11 cellular contexts compared by ENCODE assay signal in the genomic region with DNA sequence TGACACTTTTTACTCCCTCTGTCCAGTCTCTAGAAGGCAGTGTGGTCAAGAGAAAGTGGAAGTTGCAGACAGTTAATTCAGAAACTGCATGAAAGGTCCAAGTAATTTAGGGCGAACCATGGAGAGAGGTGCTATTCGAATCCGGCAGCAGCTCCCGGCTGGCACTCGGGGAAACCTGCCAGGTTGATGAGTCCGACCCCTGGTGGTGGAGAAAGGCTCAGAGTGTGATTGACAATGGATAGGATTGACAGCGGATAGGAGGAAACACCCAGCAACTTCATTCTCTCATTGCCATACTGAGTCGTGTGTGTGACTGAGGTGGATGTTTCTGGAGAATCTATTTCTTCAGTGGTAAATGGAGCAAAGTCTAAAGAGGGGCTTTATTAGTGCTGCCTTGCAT.
DNase-seq lines count a peak whose midpoint lies in the region; ATAC-seq and TF ChIP-seq lines count a peak whose summit lies in the region.
"Had no signal": no experiment of that assay in that cellular context is flagged by ENCODE, and none has a peak within 500 bp of the region (broad histone marks: within the 10 kb centered on the region; RNA-seq: fewer than 3 reads in every experiment).

No MANE protein-coding gene starts in this region.

- peak; percentile 54 for TF ChIP-seq CTCF in left ventricle myocardium inferior (IDR thresholded peaks at IDR 0.05; ENCODE audit: borderline replicate concordance)
- TF ChIP-seq CTCF in OCI-LY3 (IDR thresholded peaks at IDR 0.05; ENCODE audit: low read depth, low read length) = peak; percentile 23; the same call in 1 of the 2 replicates
- TF ChIP-seq CTCF in glutamatergic neuron (IDR thresholded peaks at IDR 0.05; ENCODE audit: partially characterized antibody, unreplicated experiment) = peak; percentile 71
- TF ChIP-seq CTCF in natural killer cell (IDR thresholded peaks at IDR 0.05) = no peak

- no peaks in the 10 kb centered on the region for H3K9me3 ChIP-seq in left ventricle myocardium inferior (replicated peaks)
- H3K9me3 ChIP-seq in OCI-LY3 (ENCODE audit: insufficient read depth, low read length) = no peaks in the 10 kb centered on the region

- H2AFZ ChIP-seq in OCI-LY3 (ENCODE audit: low read depth, low read length) = no peak overlapping the region

- H3K4me3 ChIP-seq in left ventricle myocardium inferior (no peak overlapping the region), OCI-LY3 (ENCODE audit: low read length) (no peak overlapping the region)

- no peak overlapping the region for H3K4me3 Mint-ChIP-seq in glutamatergic neuron (ENCODE audit: unreplicated experiment)
- no peak overlapping the region for H3K4me3 Mint-ChIP-seq in natural killer cell
- H3K4me3 Mint-ChIP-seq: activated naive CD4-positive, alpha-beta T cell treated with anti-CD3 and anti-CD28 coated beads, Interleukin-2, amount 50 U/mL, for 24 hours had no signal

- H3K36me3 Mint-ChIP-seq in glutamatergic neuron (ENCODE audit: unreplicated experiment) = peaks cover 9% of the 10 kb centered on the region
- no peaks in the 10 kb centered on the region for H3K36me3 Mint-ChIP-seq in natural killer cell

- no peak overlapping the region for H3K27ac ChIP-seq in left ventricle myocardium inferior (replicated peaks)
- no peak overlapping the region for H3K27ac ChIP-seq in OCI-LY3 (ENCODE audit: low read length)

- H3K9me3 Mint-ChIP-seq in glutamatergic neuron (ENCODE audit: unreplicated experiment) (no peaks in the 10 kb centered on the region), natural killer cell (peaks cover 4 to 6% of the 10 kb centered on the region in 2 donors)
- H3K9me3 Mint-ChIP-seq: activated naive CD4-positive, alpha-beta T cell treated with anti-CD3 and anti-CD28 coated beads, Interleukin-2, amount 50 U/mL, for 24 hours had no signal

- H3K27ac Mint-ChIP-seq in glutamatergic neuron (ENCODE audit: unreplicated experiment) = no peak overlapping the region
- no peak overlapping the region for H3K27ac Mint-ChIP-seq in natural killer cell
- H3K27ac Mint-ChIP-seq: activated naive CD4-positive, alpha-beta T cell treated with anti-CD3 and anti-CD28 coated beads, Interleukin-2, amount 50 U/mL, for 24 hours had no signal

- ATAC-seq in Right ventricle myocardium inferior (no peak), GM21619 (IDR thresholded peaks at IDR 0.05; ENCODE audit: unreplicated experiment) (no peak), natural killer cell (no peak)

- no peak overlapping the region for H3K4me2 ChIP-seq in OCI-LY3 (ENCODE audit: low read length)

- H3K36me3 ChIP-seq in left ventricle myocardium inferior (no peaks in the 10 kb centered on the region), OCI-LY3 (replicated peaks; ENCODE audit: low read depth, low read length) (no peaks in the 10 kb centered on the region)

- DNase-seq in left ventricle myocardium inferior = no peak
- no peak for DNase-seq in Right ventricle myocardium inferior (ENCODE audit: missing footprints)
- DNase-seq in glutamatergic neuron = peak; percentile 77
- DNase-seq in KG1 (lab: John Stamatoyannopoulos, UW) = no peak
- DNase-seq in natural killer cell = no peak
- DNase-seq in cerebellar nuclear complex (lab: John Stamatoyannopoulos, UW) = no peak
- DNase-seq: DMS153; stimulated activated naive CD4-positive, alpha-beta T cell treated with Interleukin-2 at 50 U/mL for 16 hours had no signal

- no peaks in the 10 kb centered on the region for H4K20me1 ChIP-seq in OCI-LY3 (ENCODE audit: insufficient read depth, low read length)

- peaks cover 46% of the 10 kb centered on the region for H3K27me3 ChIP-seq in left ventricle myocardium inferior (ENCODE audit: low read depth)
- H3K27me3 ChIP-seq in OCI-LY3 (ENCODE audit: low read depth, low read length) = no peaks in the 10 kb centered on the region; the same call in 1 of the 2 replicates

- no peaks in the 10 kb centered on the region for H3K79me2 ChIP-seq in OCI-LY3 (ENCODE audit: low read length)

- H3K9ac ChIP-seq in OCI-LY3 (ENCODE audit: low read length) = no peak overlapping the region

- H3K27me3 Mint-ChIP-seq in glutamatergic neuron (ENCODE audit: unreplicated experiment) (no peaks in the 10 kb centered on the region), natural killer cell (ENCODE audit: low read depth in 2 of 2) (peaks cover 0 to 7% of the 10 kb centered on the region in 2 donors)

- H3K4me1 Mint-ChIP-seq in glutamatergic neuron (ENCODE audit: low read depth, unreplicated experiment) (peaks cover 5% of the 10 kb centered on the region), natural killer cell (no peaks in the 10 kb centered on the region)
- H3K4me1 Mint-ChIP-seq: activated naive CD4-positive, alpha-beta T cell treated with anti-CD3 and anti-CD28 coated beads, Interleukin-2, amount 50 U/mL, for 24 hours had no signal

- intact Hi-C loops in left ventricle myocardium inferior (cut with micrococcal nuclease) (no loop called here), Right ventricle myocardium inferior (cut with DNase I) (no loop called here), natural killer cell (cut with micrococcal nuclease) (no loop called here)

- H3K4me1 ChIP-seq in left ventricle myocardium inferior = no peaks in the 10 kb centered on the region
- no peaks in the 10 kb centered on the region for H3K4me1 ChIP-seq in OCI-LY3 (ENCODE audit: low read length)
